8 cellular contexts compared by ENCODE assay signal in the genomic region with DNA sequence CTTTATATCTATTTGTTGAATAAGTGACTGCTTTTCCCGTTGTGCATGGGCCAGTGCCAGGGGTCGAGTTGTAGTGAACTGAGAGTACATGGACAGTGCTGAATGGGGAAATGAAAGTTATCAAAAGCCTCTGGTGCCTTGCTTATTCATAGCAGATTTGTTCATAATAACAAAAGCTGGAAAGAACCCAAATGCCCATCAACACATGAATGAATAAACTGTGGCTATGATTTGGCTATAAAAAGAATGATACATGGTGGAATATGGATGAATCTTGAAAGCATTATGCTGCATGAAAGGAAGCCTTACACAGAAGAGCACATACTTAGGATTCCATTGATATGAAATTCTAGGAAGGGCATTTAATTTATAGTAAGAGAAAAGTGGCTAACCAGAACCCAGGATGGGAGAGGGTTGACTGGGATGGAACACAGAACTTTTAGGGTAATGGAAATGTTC. TPM values are rescaled to one million over a fixed set of nuclear protein-coding genes. Genes with fewer than 3 reads are reported as not detected.
DNase-seq lines count a peak whose midpoint lies in the region; TF ChIP-seq lines count a peak whose summit lies in the region.

No MANE protein-coding gene starts in this region.

- peak; percentile 66 for DNase-seq in AG08395 (ENCODE audit: low spot score)
- DNase-seq in HFFc6, result peak; percentile 73
- DNase-seq in activated naive CD8-positive, alpha-beta T cell treated with anti-CD3 and anti-CD28 coated beads for 36 hours, result no peak
- DNase-seq in kidney tubule cell (ENCODE audit: low spot score), result peak; percentile 61
- DNase-seq in NCI-H146 (lab: John Stamatoyannopoulos, UW), result no peak
- DNase-seq in NCI-H345 treated with DMSO at 0.1 percent for 48 hours (lab: John Stamatoyannopoulos, UW; ENCODE audit: unreplicated experiment), result no peak
- DNase-seq in D341Med (ENCODE audit: low spot score), result no peak
- no peak for DNase-seq in central memory CD4-positive, alpha-beta T cell

- H3K9me3 Mint-ChIP-seq in HFFc6, result no peaks in the 10 kb centered on the region
- no peaks in the 10 kb centered on the region for H3K9me3 Mint-ChIP-seq in activated naive CD8-positive, alpha-beta T cell treated with anti-CD3 and anti-CD28 coated beads for 36 hours

- peak overlapping the region; percentile 91 for H3K27ac Mint-ChIP-seq in HFFc6
- peak overlapping the region; percentile 69 for H3K27ac Mint-ChIP-seq in activated naive CD8-positive, alpha-beta T cell treated with anti-CD3 and anti-CD28 coated beads for 36 hours

- H3K4me3 Mint-ChIP-seq in HFFc6, result peak overlapping the region; percentile 82
- no peak overlapping the region for H3K4me3 Mint-ChIP-seq in activated naive CD8-positive, alpha-beta T cell treated with anti-CD3 and anti-CD28 coated beads for 36 hours

- H3K36me3 Mint-ChIP-seq in HFFc6 (ENCODE audit: low read depth), result peaks cover 17% of the 10 kb centered on the region
- H3K36me3 Mint-ChIP-seq in activated naive CD8-positive, alpha-beta T cell treated with anti-CD3 and anti-CD28 coated beads for 36 hours, result peaks cover 19% of the 10 kb centered on the region

- no peaks in the 10 kb centered on the region; the same call in 1 of the 2 replicates for H3K27me3 Mint-ChIP-seq in HFFc6 (ENCODE audit: insufficient read depth)
- H3K27me3 Mint-ChIP-seq in activated naive CD8-positive, alpha-beta T cell treated with anti-CD3 and anti-CD28 coated beads for 36 hours, result no peaks in the 10 kb centered on the region

- H3K4me1 Mint-ChIP-seq in HFFc6 (ENCODE audit: low read depth), result peaks cover 86% of the 10 kb centered on the region
- H3K4me1 Mint-ChIP-seq in activated naive CD8-positive, alpha-beta T cell treated with anti-CD3 and anti-CD28 coated beads for 36 hours, result peaks cover 89% of the 10 kb centered on the region

- TF ChIP-seq CTCF in HFFc6 (IDR thresholded peaks at IDR 0.05), result no peak

RNA-seq across cellular contexts. Expression of gene PACS1, which starts 42.6 kb away (rescaled TPM):
- total RNA-seq in HFFc6 (2021; fragmentation: NEBNext Ultra II Directional; extraction: Animal tissue kit (Norgen Biotek cat#: 25700)), result 100 to 1,000 TPM in 2 of 6 experiments, 10 to 100 TPM in 4; 82.8 to 114 (median 91.8) TPM
- 10 to 100 TPM; 58.4 to 61.4 TPM for total RNA-seq in activated naive CD8-positive, alpha-beta T cell treated with anti-CD3 and anti-CD28 coated beads for 36 hours

Comparison
In these comparisons a context has a peak if more than half of its experiments do, and no peak if none do; other contexts are left out.
1. DNase-seq: peak in AG08395 (single experiment), HFFc6 (single experiment) and kidney tubule cell (single experiment); none in activated naive CD8-positive, alpha-beta T cell treated with anti-CD3 and anti-CD28 coated beads for 36 hours (single experiment), NCI-H146 (single experiment), NCI-H345 treated with DMSO at 0.1 percent for 48 hours (single experiment), D341Med (single experiment) and central memory CD4-positive, alpha-beta T cell (single experiment).